Comparison of ENCODE assay signal across 20 cellular contexts in the genomic region with DNA sequence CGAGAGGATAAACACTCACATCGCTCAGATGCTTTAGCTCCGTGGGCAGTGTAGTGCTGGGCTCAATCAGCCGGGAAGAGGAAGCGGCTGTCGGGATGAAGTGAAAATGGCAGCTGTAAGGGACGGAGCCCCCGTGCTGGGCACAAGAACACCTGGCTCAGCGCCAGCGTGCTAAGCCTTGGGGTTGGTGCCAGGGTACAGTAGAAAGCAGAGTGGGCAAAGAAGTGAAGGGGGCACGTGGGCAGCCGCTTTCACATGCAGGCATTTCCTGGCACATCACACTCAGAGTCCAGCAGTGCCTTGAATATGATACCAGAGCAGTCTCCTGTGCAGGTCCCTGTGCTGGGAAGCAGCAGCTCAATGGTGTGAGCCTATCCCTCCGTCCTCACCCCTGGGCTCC. TPM values are rescaled to one million over a fixed set of nuclear protein-coding genes. Genes with fewer than 3 reads are reported as not detected.
"Had no signal": no experiment of that assay in that cellular context is flagged by ENCODE, and none has a peak within 500 bp of the region (broad histone marks: within the 10 kb centered on the region; RNA-seq: fewer than 3 reads in every experiment).

No MANE protein-coding gene starts in this region.

- H3K36me3 ChIP-seq: brain microvascular endothelial cell, gastrocnemius medialis, thyroid gland had no signal

- H3K27me3 ChIP-seq: thyroid gland had no signal

- H3K4me3 ChIP-seq: gastrocnemius medialis, thyroid gland had no signal

- H3K27ac ChIP-seq: brain microvascular endothelial cell, gastrocnemius medialis, thyroid gland had no signal

- H3K4me1 ChIP-seq: gastrocnemius medialis, thyroid gland had no signal

- H3K9me3 ChIP-seq: gastrocnemius medialis, thyroid gland had no signal

- DNase-seq: activated CD4-positive, alpha-beta memory T cell treated with anti-CD3 and anti-CD28 coated beads for 36 hours; activated CD4-positive, alpha-beta T cell treated with anti-CD3 and anti-CD28 coated beads for 48 hours; activated effector memory CD4-positive, alpha-beta T cell treated with Interleukin-2 at 50 U/mL for 16 hours; activated naive CD4-positive, alpha-beta T cell treated with anti-CD3 and anti-CD28 coated beads for 36 hours; activated naive CD8-positive, alpha-beta T cell treated with anti-CD3 and anti-CD28 coated beads, Interleukin-2, amount 50 U/mL, for 24 hours; activated T-cell treated with anti-CD3 and anti-CD28 coated beads, Interleukin-2, amount 50 U/mL, for 72 hours; brain microvascular endothelial cell; caudate nucleus; dermis blood vessel endothelial cell; effector CD8-positive, alpha-beta T cell; erythroblast; gastrocnemius medialis; head of caudate nucleus; left cardiac atrium; stimulated activated CD4-positive, alpha-beta T cell treated with anti-CD3 and anti-CD28 coated beads, Interleukin-4, amount 100 ng/mL, for 1 hour; stimulated activated naive CD4-positive, alpha-beta T cell; substantia nigra; thyroid gland had no signal

- ATAC-seq: activated naive CD8-positive, alpha-beta T cell treated with anti-CD3 and anti-CD28 coated beads, Interleukin-2, amount 50 U/mL, for 24 hours; activated T-cell treated with anti-CD3 and anti-CD28 coated beads, Interleukin-2, amount 50 U/mL, for 72 hours; gastrocnemius medialis; left cardiac atrium had no signal

RNA-seq across cellular contexts. Expression of a gene that starts 51.1 kb away (rescaled TPM):
- total RNA-seq: activated CD4-positive, alpha-beta memory T cell treated with anti-CD3 and anti-CD28 coated beads for 36 hours; activated naive CD4-positive, alpha-beta T cell treated with anti-CD3 and anti-CD28 coated beads for 36 hours; activated T-cell treated with anti-CD3 and anti-CD28 coated beads, Interleukin-2, amount 50 U/mL, for 72 hours; renal cortical epithelial cell; T-helper 2 cell treated with Interferon-gamma antibody and Interleukin-4, amounts not matched to agents 100 ng/mL and 5 ng/mL, for 36 hours had no signal
